ENCODE assay signal across 8 cellular contexts in the genomic region with DNA sequence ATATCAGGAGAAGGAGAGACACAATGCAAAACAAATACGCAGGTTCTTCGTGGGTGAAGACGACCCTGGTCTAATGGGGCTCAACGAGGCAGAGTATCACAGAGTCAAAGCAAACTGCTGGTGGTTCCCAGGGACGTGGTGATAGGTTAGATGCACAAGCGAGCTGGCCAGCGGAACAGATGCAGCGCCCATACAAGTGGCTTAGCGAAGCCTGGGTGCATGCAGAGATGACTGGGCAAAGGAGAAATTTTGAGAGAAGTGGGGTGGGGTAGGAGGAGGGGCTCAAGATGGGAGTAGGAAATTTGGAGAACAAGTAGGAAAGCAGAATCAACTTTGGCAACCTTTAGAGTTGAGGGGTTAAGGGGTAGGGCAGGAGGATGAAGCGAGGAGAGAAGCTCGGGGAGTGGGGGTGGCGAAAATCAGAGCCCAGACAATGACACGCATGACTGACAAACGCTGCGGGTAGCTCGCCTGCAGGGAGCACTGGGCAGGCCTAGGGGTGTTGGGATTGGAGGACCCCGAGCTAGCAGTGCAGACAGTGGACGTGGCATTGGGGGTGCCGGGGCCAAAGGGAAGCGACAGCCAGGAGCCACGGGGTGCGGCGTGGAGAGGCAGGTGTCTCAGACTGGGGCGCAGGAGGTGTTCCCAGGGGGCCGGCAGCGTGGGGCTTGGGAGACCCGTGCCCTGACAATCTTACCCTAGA. TPM values are rescaled to one million over a fixed set of nuclear protein-coding genes. Genes with fewer than 3 reads are reported as not detected.
DNase-seq lines count a peak whose midpoint lies in the region; ATAC-seq and TF ChIP-seq lines count a peak whose summit lies in the region.

No MANE protein-coding gene starts in this region.

- peak overlapping the region; percentile 96 for H3K27ac Mint-ChIP-seq in activated B cell treated with CpG ODN at 0.5 μM for 24 hours

- no peaks in the 10 kb centered on the region for H3K27me3 ChIP-seq in lung (ENCODE audit: control insufficient read depth, insufficient read depth)

- CTCF ChIA-PET in activated B cell treated with CpG ODN at 0.5 μM for 24 hours (lab: Charles Lee) = interaction anchor here (1.8 to 4.0 kb wide), 2 partner anchors 15 to 123 kb away, joined by 6 to 34 read pairs; partner anchors contain the start of gene RASGRP3

- ATAC-seq in GM21825 (IDR thresholded peaks at IDR 0.05; ENCODE audit: unreplicated experiment) (peak; percentile 53), activated B cell treated with CpG ODN at 0.5 μM for 24 hours (ENCODE audit: low read depth) (peak; percentile 41), lung (ENCODE audit: insufficient read depth, low FRiP score) (peak; percentile 28)

- H3K4me1 ChIP-seq in lung (ENCODE audit: control insufficient read depth in 2 of 2, insufficient read depth in 2 of 2, low read length in 2 of 2) = peaks cover 3% of the 10 kb centered on the region in 2 donors

- no peaks in the 10 kb centered on the region for H3K9me3 ChIP-seq in lung (ENCODE audit: control insufficient read depth in 2 of 2, insufficient read depth in 1 of 2, low read length in 1 of 2)

- POLR2A ChIA-PET in activated B cell treated with CpG ODN at 0.5 μM for 24 hours (lab: Charles Lee) = interaction anchor here (0.6 to 2.4 kb wide), 17 partner anchors 12 to 1433 kb away, joined by 3 to 11 read pairs (median 4); partner anchors contain the start of genes RASGRP3, SLC30A6 and TTC27

- H3K36me3 Mint-ChIP-seq in activated B cell treated with CpG ODN at 0.5 μM for 24 hours (ENCODE audit: low read depth) = peaks cover 25% of the 10 kb centered on the region

- WGBS in lung, 2 donors = 1% methylated on average over 27 of the region's 27 CpGs

- no peaks in the 10 kb centered on the region for H3K27me3 Mint-ChIP-seq in activated B cell treated with CpG ODN at 0.5 μM for 24 hours

- DNase-seq in GM12864 (ENCODE audit: low read depth) = peak; percentile 36
- no peak for DNase-seq in Jurkat, Clone E6-1 (ENCODE audit: low read depth, low spot score)
- no peak for DNase-seq in activated B cell treated with CpG ODN at 0.5 μM for 24 hours
- DNase-seq in dermis blood vessel endothelial cell = peak; percentile 55
- peak; percentile 32 for DNase-seq in lung (ENCODE audit: low spot score)
- peak; percentile 12 to 24 for DNase-seq in stimulated activated CD8-positive, alpha-beta memory T cell treated with anti-CD3 and anti-CD28 coated beads, Interleukin-7, amount 100 ng/mL, for 4 hours (ENCODE audit: low read depth in 2 of 2)
- DNase-seq in NCI-H2081 treated with DMSO at 0.1 percent for 48 hours (lab: John Stamatoyannopoulos, UW) = no peak

- TF ChIP-seq CTCF in GM12864 (IDR thresholded peaks at IDR 0.05; ENCODE audit: low read depth, low read length, missing control alignments) = no peak
- no peak for TF ChIP-seq CTCF in activated B cell treated with CpG ODN at 0.5 μM for 24 hours (IDR thresholded peaks at IDR 0.05)
- no peak for TF ChIP-seq CTCF in lung (IDR thresholded peaks at IDR 0.05; ENCODE audit: control extremely low read depth, extremely low read depth)

- intact Hi-C loops in activated B cell treated with CpG ODN at 0.5 μM for 24 hours (cut with micrococcal nuclease) = loop anchor here (1.0 to 5.0 kb wide), 9 partner anchors 68 to 1536 kb away; partner anchors contain the start of genes BIRC6, LTBP1, SLC30A6 and SPAST

- H3K36me3 ChIP-seq in lung (ENCODE audit: control insufficient read depth in 2 of 2, insufficient read depth in 2 of 2, low read length in 2 of 2) = peaks cover 3 to 5% of the 10 kb centered on the region in 2 donors

- peak overlapping the region; percentile 79 to 89 for H3K27ac ChIP-seq in lung (ENCODE audit: low read depth in 1 of 2, low read length in 1 of 2)

- peaks cover 37% of the 10 kb centered on the region for H3K4me1 Mint-ChIP-seq in activated B cell treated with CpG ODN at 0.5 μM for 24 hours

- peak overlapping the region; percentile 99 for H3K4me3 Mint-ChIP-seq in activated B cell treated with CpG ODN at 0.5 μM for 24 hours

- H3K4me3 ChIP-seq in GM12864 (ENCODE audit: low read depth, low read length) (peak overlapping the region; percentile 81), lung (peak overlapping the region; percentile 99)
- peak overlapping the region; percentile 80 for H3K4me3 ChIP-seq in Jurkat, Clone E6-1 (ENCODE audit: low read length)

- no peaks in the 10 kb centered on the region for H3K9me3 Mint-ChIP-seq in activated B cell treated with CpG ODN at 0.5 μM for 24 hours

RNA-seq across cellular contexts. Expression of gene FAM98A, which starts 0.5 kb away (rescaled TPM):
- 41.8 TPM for polyA plus RNA-seq in Jurkat, Clone E6-1 (2012; ENCODE audit: insufficient read depth, insufficient read length)
- total RNA-seq in activated B cell treated with CpG ODN at 0.5 μM for 24 hours (30.2 and 40.5 TPM in 2 replicates), dermis blood vessel endothelial cell (74.4 and 102 TPM in 2 replicates), lung (10 to 100 TPM; 24.1 to 31.9 TPM)
- 10 to 100 TPM; 14.9 to 33.9 TPM for polyA plus RNA-seq in lung

Comparison
In these comparisons a context has a peak if more than half of its experiments do, and no peak if none do; other contexts are left out.
1. DNase-seq: peak in GM12864 (single experiment), dermis blood vessel endothelial cell (single experiment), lung (single experiment) and stimulated activated CD8-positive, alpha-beta memory T cell treated with anti-CD3 and anti-CD28 coated beads, Interleukin-7, amount 100 ng/mL, for 4 hours (2 of 2); none in Jurkat, Clone E6-1 (single experiment), activated B cell treated with CpG ODN at 0.5 μM for 24 hours (single experiment) and NCI-H2081 treated with DMSO at 0.1 percent for 48 hours (single experiment).
2. Peak in every context shown above with its lines, with median percentiles within 50 percentile points of each other: H3K4me3 ChIP-seq and ATAC-seq.